Comparison of ENCODE assay signal across 1 cellular context in genomic region chr9:110700953-110701352, GRCh38.
TF ChIP-seq lines count a peak whose summit lies in the region.

No MANE protein-coding gene starts in this region.

TF ChIP-seq in H1, 55 proteins besides CTCF, POLR2A, EP300 and RAD21 (continued from another document):
- TF ChIP-seq KDM1A (IDR thresholded peaks at IDR 0.05; ENCODE audit: borderline replicate concordance, low read length) (no peak), TBP (IDR thresholded peaks at IDR 0.05; ENCODE audit: low read depth, low read length) (no peak), SIX5 (IDR thresholded peaks at IDR 0.05; ENCODE audit: low read depth, low read length) (no peak), CHD2 (IDR thresholded peaks at IDR 0.05; ENCODE audit: low read length) (no peak), HDAC6 (IDR thresholded peaks at IDR 0.05; ENCODE audit: low read depth, low read length) (no peak), BCL11A (IDR thresholded peaks at IDR 0.05; ENCODE audit: low read depth in 2 of 2, low read length in 2 of 2) (no peak), GTF2F1 (IDR thresholded peaks at IDR 0.05; ENCODE audit: borderline replicate concordance, low read depth, low read length) (no peak), CHD7 (IDR thresholded peaks at IDR 0.05; ENCODE audit: insufficient replicate concordance, low read length) (no peak), CEBPB (IDR thresholded peaks at IDR 0.05; ENCODE audit: low read depth, low read length) (no peak), POU5F1 (IDR thresholded peaks at IDR 0.05; ENCODE audit: low read depth, low read length) (no peak)
